In genomic region chr2:112045446-112046014, GRCh38 we compare ENCODE assay signal across 1 cellular context.
TF ChIP-seq lines count a peak whose summit lies in the region.

No MANE protein-coding gene starts in this region.

TF ChIP-seq in HEK293, 187 proteins besides CTCF, POLR2A, EP300 and RAD21 (continued from another document):
- TF ChIP-seq ZNF518A (tag by site-specific recombination; conservative IDR thresholded peaks at IDR 0.05; ENCODE audit: low read depth) = no peak
- no peak for TF ChIP-seq ZNF221 (tag by site-specific recombination; IDR thresholded peaks at IDR 0.05; ENCODE audit: borderline replicate concordance)
- no peak for TF ChIP-seq HOXA7 (CRISPR knock-in tag; IDR thresholded peaks at IDR 0.05; ENCODE audit: borderline replicate concordance)
- no peak for TF ChIP-seq ZNF776 (tag by site-specific recombination; IDR thresholded peaks at IDR 0.05; ENCODE audit: borderline replicate concordance)
- no peak for TF ChIP-seq ZBTB21 (tag by site-specific recombination; IDR thresholded peaks at IDR 0.05)
- no peak for TF ChIP-seq HIC1 (tag by site-specific recombination; IDR thresholded peaks at IDR 0.05)
- peak; percentile 97 for TF ChIP-seq ZNF133 (tag by site-specific recombination; IDR thresholded peaks at IDR 0.05)
- TF ChIP-seq ZBTB20 (tag by site-specific recombination; IDR thresholded peaks at IDR 0.05) = no peak
- TF ChIP-seq BCL11A (tag by site-specific recombination; IDR thresholded peaks at IDR 0.05; ENCODE audit: low read depth) = no peak
- TF ChIP-seq ZNF112 (tag by site-specific recombination; IDR thresholded peaks at IDR 0.05) = no peak
- TF ChIP-seq ZNF121 (tag by site-specific recombination; IDR thresholded peaks at IDR 0.05) = no peak
TF ChIP-seq in HEK293: peak in this region for 2.
